In the genomic region with DNA sequence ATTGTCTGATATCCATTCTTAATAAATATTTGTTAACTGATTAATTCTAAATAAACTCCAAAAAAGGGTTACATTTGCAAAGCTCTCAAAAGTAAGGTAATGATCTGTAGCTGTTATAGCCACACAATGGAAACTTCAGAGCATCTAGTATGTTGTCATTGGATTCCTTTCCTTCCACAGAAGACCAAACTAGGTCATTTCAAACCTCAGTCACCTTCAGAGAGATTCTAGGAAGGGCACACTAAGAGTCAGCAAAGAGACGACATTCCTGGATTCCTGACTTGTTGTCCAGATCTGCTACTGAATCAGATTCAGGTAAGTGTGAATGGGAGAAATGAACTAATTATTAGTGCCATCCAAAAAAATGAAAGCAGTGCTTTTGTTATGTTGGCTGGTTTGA, we compare ENCODE assay signal across 23 cellular contexts. TPM values are rescaled to one million over a fixed set of nuclear protein-coding genes. Genes with fewer than 3 reads are reported as not detected.
DNase-seq lines count a peak whose midpoint lies in the region; ATAC-seq, FAIRE-seq and TF ChIP-seq lines count a peak whose summit lies in the region.
"Had no signal": no experiment of that assay in that cellular context is flagged by ENCODE, and none has a peak within 500 bp of the region (broad histone marks: within the 10 kb centered on the region; RNA-seq: fewer than 3 reads in every experiment).

No MANE protein-coding gene starts in this region.

- H3K9me1 ChIP-seq in IMR-90 (ENCODE audit: insufficient read depth, low read length), result peaks cover 3% of the 10 kb centered on the region

- H3K4me2 ChIP-seq in IMR-90 (ENCODE audit: low read depth, low read length), result peak overlapping the region; percentile 29; the same call in 1 of the 2 replicates
- H3K4me2 ChIP-seq in astrocyte (ENCODE audit: low read length), result peak overlapping the region; percentile 11
- H3K4me2 ChIP-seq: A549 had no signal

- no peaks in the 10 kb centered on the region for H3K9me3 Mint-ChIP-seq in astrocyte (ENCODE audit: unreplicated experiment)
- no peaks in the 10 kb centered on the region for H3K9me3 Mint-ChIP-seq in osteocyte (ENCODE audit: unreplicated experiment)

- H2BK20ac ChIP-seq in IMR-90 (ENCODE audit: low read depth, low read length), result peak overlapping the region; percentile 92; the same call in 1 of the 2 replicates

- H3K36me3 Mint-ChIP-seq in astrocyte (ENCODE audit: low read depth, unreplicated experiment) (no peaks in the 10 kb centered on the region), osteocyte (ENCODE audit: unreplicated experiment) (peaks cover 19% of the 10 kb centered on the region)
- H3K36me3 Mint-ChIP-seq: CD4-positive, alpha-beta memory T cell had no signal

- 0 out of 2 replicates have a peak, but pooled peaks cover under 1% of the 10 kb centered on the region for H4K20me1 ChIP-seq in IMR-90 (ENCODE audit: insufficient read depth, low read length)
- H4K20me1 ChIP-seq in astrocyte (ENCODE audit: insufficient read depth, low read length), result no peaks in the 10 kb centered on the region

- no peak overlapping the region for H3K27ac ChIP-seq in IMR-90 (ENCODE audit: insufficient read depth, low read length)
- H3K27ac ChIP-seq in astrocyte (ENCODE audit: low read depth, low read length), result peak overlapping the region; percentile 1
- H3K27ac ChIP-seq: A549, SJCRH30 had no signal

- intact Hi-C loops in IMR-90 (cut with micrococcal nuclease), result loop anchor here (5.0 kb wide), 3 partner anchors 223 to 523 kb away; no protein-coding TSS in a partner anchor

- BruUV-seq in IMR-90 (replicated peaks; lab: Mats Ljungman, UMichigan), result no TSS peak

- H2BK5ac ChIP-seq in IMR-90 (ENCODE audit: low read depth, low read length, poor library complexity, severe bottlenecking), result no peak overlapping the region

- no peak for TF ChIP-seq CTCF in IMR-90 (conservative IDR thresholded peaks at IDR 0.05; ENCODE audit: low read depth, low read length)
- TF ChIP-seq CTCF in astrocyte (IDR thresholded peaks at IDR 0.05; ENCODE audit: insufficient read depth, low read depth, low read length), result no peak
- TF ChIP-seq CTCF in osteocyte (IDR thresholded peaks at IDR 0.05), result no peak
- no peak for TF ChIP-seq CTCF in GM20000 (IDR thresholded peaks at IDR 0.05; ENCODE audit: extremely low read depth, missing control alignments)

- no peak for FAIRE-seq in astrocyte (lab: Jason Lieb, UNC)
- FAIRE-seq: A549, G401.6, H1 had no signal

- H3K4me1 ChIP-seq in IMR-90 (ENCODE audit: control insufficient read depth, insufficient read depth, low read length) (peaks cover 7% of the 10 kb centered on the region; the same call in 1 of the 2 replicates), astrocyte (ENCODE audit: insufficient read depth, low read length) (peaks cover 26% of the 10 kb centered on the region)

- H4K8ac ChIP-seq in IMR-90 (ENCODE audit: low read depth in 2 of 2, low read length in 2 of 2), result no peak overlapping the region

- peaks cover 37% of the 10 kb centered on the region for H3K4me1 Mint-ChIP-seq in astrocyte (ENCODE audit: low read depth, unreplicated experiment)
- H3K4me1 Mint-ChIP-seq in osteocyte (ENCODE audit: unreplicated experiment), result peaks cover 31% of the 10 kb centered on the region

- no peak for TF ChIP-seq POLR2A in IMR-90 (IDR thresholded peaks at IDR 0.05; ENCODE audit: low read depth, low read length)

- H4K5ac ChIP-seq in IMR-90 (ENCODE audit: low read depth, low read length), result no peak overlapping the region

- H3K4me3 ChIP-seq in IMR-90 (ENCODE audit: insufficient read depth, low read depth, low read length), result no peak overlapping the region
- H3K4me3 ChIP-seq in astrocyte (ENCODE audit: insufficient read depth, low read depth, low read length), result no peak overlapping the region
- H3K4me3 ChIP-seq: A549, SJCRH30 had no signal

- WGBS in IMR-90 (ENCODE audit: extremely low coverage in 2 of 2, insufficient read length in 1 of 2), 2 experiments, result no CpG with 5 or more reads among the region's 1 CpG

- no peak overlapping the region for H2AK9ac ChIP-seq in IMR-90 (replicated peaks; ENCODE audit: low read depth, low read length, poor library complexity)

- peak overlapping the region; percentile 81; the same call in 1 of the 2 replicates for H2BK120ac ChIP-seq in IMR-90 (ENCODE audit: low read depth, low read length)

- peak overlapping the region; percentile 37; the same call in 1 of the 3 replicates for H2BK15ac ChIP-seq in IMR-90 (ENCODE audit: low read depth, low read length)

- H3K9ac ChIP-seq in IMR-90 (ENCODE audit: low read depth, low read length) (no peak overlapping the region), astrocyte (ENCODE audit: low read length) (no peak overlapping the region)

- TF ChIP-seq RAD21 in IMR-90 (IDR thresholded peaks at IDR 0.05; ENCODE audit: low read length), result no peak

- in situ Hi-C loops in IMR-90 (cut with MboI; ENCODE audit: low sequenced_read_pairs), result no loop called here

- peak overlapping the region; percentile 10; the same call in 1 of the 2 replicates for H3K14ac ChIP-seq in IMR-90 (replicated peaks; ENCODE audit: low read depth, low read length)

- dilution Hi-C loops in IMR-90 (cut with HindIII; ENCODE audit: low sequenced_read_pairs, unreplicated experiment), result no loop called here

- H3K56ac ChIP-seq in IMR-90 (ENCODE audit: extremely low read depth, insufficient read depth, low read length), result no peak overlapping the region

- peak overlapping the region; percentile 58; the same call in 1 of the 2 replicates for H3K23ac ChIP-seq in IMR-90 (ENCODE audit: low read depth, low read length)

- no peak overlapping the region for H3K18ac ChIP-seq in IMR-90 (ENCODE audit: low read depth, low read length)

- no peak overlapping the region for H3K4me3 Mint-ChIP-seq in astrocyte (ENCODE audit: unreplicated experiment)
- peak overlapping the region; percentile 94 for H3K4me3 Mint-ChIP-seq in osteocyte (ENCODE audit: unreplicated experiment)

- H3K79me1 ChIP-seq in IMR-90 (ENCODE audit: low read depth in 1 of 2, low read length in 2 of 2), result peaks cover 10 to 17% of the 10 kb centered on the region in 2 experiments

- H3K27ac Mint-ChIP-seq in astrocyte (ENCODE audit: unreplicated experiment), result peak overlapping the region; percentile 44
- peak overlapping the region; percentile 88 for H3K27ac Mint-ChIP-seq in osteocyte (ENCODE audit: unreplicated experiment)
- H3K27ac Mint-ChIP-seq: CD4-positive, alpha-beta memory T cell had no signal

- H3K27me3 ChIP-seq in IMR-90 (ENCODE audit: control insufficient read depth, insufficient read depth, low read length), result no peaks in the 10 kb centered on the region
- H3K27me3 ChIP-seq in astrocyte (ENCODE audit: insufficient read depth, low read length), result no peaks in the 10 kb centered on the region
- H3K27me3 ChIP-seq: SJCRH30 had no signal

- H2AFZ ChIP-seq in IMR-90 (replicated peaks; ENCODE audit: low read length, poor library complexity) (no peak overlapping the region), astrocyte (ENCODE audit: low read depth, low read length) (no peak overlapping the region)

- ATAC-seq in IMR-90 (ENCODE audit: low read depth) (no peak), GM18511 (IDR thresholded peaks at IDR 0.05; ENCODE audit: unreplicated experiment) (no peak)
- ATAC-seq: A549, Right ventricle myocardium inferior had no signal

- POLR2A ChIA-PET in IMR-90 (lab: Charles Lee; ENCODE audit: unreplicated experiment), result interaction anchor here (0.8 kb wide), 1 partner anchor 53 kb away, joined by 3 read pairs; no protein-coding TSS in a partner anchor

- H3K27me3 Mint-ChIP-seq in astrocyte (ENCODE audit: low read depth, unreplicated experiment) (no peaks in the 10 kb centered on the region), osteocyte (ENCODE audit: unreplicated experiment) (no peaks in the 10 kb centered on the region)

- peak overlapping the region; percentile 46; the same call in 1 of the 2 replicates for H4K91ac ChIP-seq in IMR-90 (ENCODE audit: insufficient read depth, low read depth, low read length)

- CTCF ChIA-PET in IMR-90 (lab: Yijun Ruan, JAX), result no interaction called here

- no peaks in the 10 kb centered on the region for H3K36me3 ChIP-seq in IMR-90 (ENCODE audit: control insufficient read depth, insufficient read depth, low read length)
- no peaks in the 10 kb centered on the region for H3K36me3 ChIP-seq in astrocyte (ENCODE audit: insufficient read depth, low read length)
- H3K36me3 ChIP-seq: SJCRH30 had no signal

- no peak overlapping the region for H2AK5ac ChIP-seq in IMR-90 (ENCODE audit: low read depth, low read length)

- no peaks in the 10 kb centered on the region for H3K9me3 ChIP-seq in IMR-90 (ENCODE audit: control insufficient read depth, insufficient read depth, low read length)
- no peaks in the 10 kb centered on the region for H3K9me3 ChIP-seq in astrocyte (ENCODE audit: insufficient read depth, low read depth, low read length)
- H3K9me3 ChIP-seq: A549, SJCRH30 had no signal

- DNase-seq in IMR-90 (no peak), astrocyte (ENCODE audit: low read depth) (no peak), osteocyte (ENCODE audit: extremely low spot score, unreplicated experiment) (no peak), midbrain (lab: John Stamatoyannopoulos, UW) (no peak), GM20000 (ENCODE audit: low spot score) (no peak)
- DNase-seq in activated naive CD4-positive, alpha-beta T cell (lab: John Stamatoyannopoulos, UW), result no peak
- DNase-seq: C1 segment of cervical spinal cord; CD4-positive, alpha-beta memory T cell; COR-L47; HCEC 1CT; NCI-H1092 treated with DMSO at 0.1 percent for 48 hours; NCI-H1436 treated with DMSO at 0.1 percent for 48 hours; NCI-H1930; NCI-H2107; NCI-H446; NCI-H524 treated with DMSO at 0.1 percent for 48 hours; NCI-H774; SJCRH30 had no signal

- peaks cover 27% of the 10 kb centered on the region for H3K79me2 ChIP-seq in astrocyte (ENCODE audit: insufficient read depth, low read length)

- H3K4ac ChIP-seq in IMR-90 (ENCODE audit: low read depth, low read length), result peak overlapping the region; percentile 77; the same call in 1 of the 2 replicates

TF ChIP-seq in IMR-90, 13 proteins besides CTCF, POLR2A, EP300 and RAD21 (continues in another document):
- no peak for TF ChIP-seq RFX5 (IDR thresholded peaks at IDR 0.05; ENCODE audit: low read depth, low read length)
- TF ChIP-seq FOS (IDR thresholded peaks at IDR 0.05; ENCODE audit: low read depth, low read length), result no peak
- no peak for TF ChIP-seq MAFK (IDR thresholded peaks at IDR 0.05; ENCODE audit: low read depth, low read length)
- no peak for TF ChIP-seq BHLHE40 (IDR thresholded peaks at IDR 0.05; ENCODE audit: low read depth, low read length)
- no peak for TF ChIP-seq RCOR1 (IDR thresholded peaks at IDR 0.05; ENCODE audit: insufficient replicate concordance, low read length)
- TF ChIP-seq CHD1 (IDR thresholded peaks at IDR 0.05; ENCODE audit: low read depth, low read length), result no peak

RNA-seq across cellular contexts. Expression of gene COL8A1, which starts 3.0 kb away (rescaled TPM):
- 109 and 119 TPM in 2 replicates for total RNA-seq in IMR-90 (2012; rRNA removed)
- polyA plus RNA-seq in IMR-90 (2012; rRNA removed), result 133 and 151 TPM in 2 replicates
- 59.3 and 60.5 TPM in 2 replicates for polyA plus RNA-seq in IMR-90 (2012; cell fraction: cytosol; rRNA removed)
- 44.8 and 87.0 TPM in 2 replicates for polyA plus RNA-seq in IMR-90 (2012; cell fraction: nucleus; rRNA removed; ENCODE audit: low replicate concordance)
- 118 and 123 TPM in 2 replicates for total RNA-seq in astrocyte
- total RNA-seq in osteocyte, result 3,389 and 3,403 TPM in 2 replicates
- total RNA-seq: CD4-positive, alpha-beta memory T cell had no signal
- polyA plus RNA-seq: A549; CD4-positive, alpha-beta memory T cell had no signal

Comparison
In these comparisons a context has a peak if more than half of its experiments do, and no peak if none do; other contexts are left out.
1. RNA of gene COL8A1, which starts 3.0 kb away (total RNA-seq): 3,389 to 3,403 TPM in osteocyte; 118 to 123 TPM in astrocyte and 109 to 119 TPM in IMR-90; every median in the first group is over 10 times any median in the second.